8 cellular contexts compared by ENCODE assay signal in the genomic region with DNA sequence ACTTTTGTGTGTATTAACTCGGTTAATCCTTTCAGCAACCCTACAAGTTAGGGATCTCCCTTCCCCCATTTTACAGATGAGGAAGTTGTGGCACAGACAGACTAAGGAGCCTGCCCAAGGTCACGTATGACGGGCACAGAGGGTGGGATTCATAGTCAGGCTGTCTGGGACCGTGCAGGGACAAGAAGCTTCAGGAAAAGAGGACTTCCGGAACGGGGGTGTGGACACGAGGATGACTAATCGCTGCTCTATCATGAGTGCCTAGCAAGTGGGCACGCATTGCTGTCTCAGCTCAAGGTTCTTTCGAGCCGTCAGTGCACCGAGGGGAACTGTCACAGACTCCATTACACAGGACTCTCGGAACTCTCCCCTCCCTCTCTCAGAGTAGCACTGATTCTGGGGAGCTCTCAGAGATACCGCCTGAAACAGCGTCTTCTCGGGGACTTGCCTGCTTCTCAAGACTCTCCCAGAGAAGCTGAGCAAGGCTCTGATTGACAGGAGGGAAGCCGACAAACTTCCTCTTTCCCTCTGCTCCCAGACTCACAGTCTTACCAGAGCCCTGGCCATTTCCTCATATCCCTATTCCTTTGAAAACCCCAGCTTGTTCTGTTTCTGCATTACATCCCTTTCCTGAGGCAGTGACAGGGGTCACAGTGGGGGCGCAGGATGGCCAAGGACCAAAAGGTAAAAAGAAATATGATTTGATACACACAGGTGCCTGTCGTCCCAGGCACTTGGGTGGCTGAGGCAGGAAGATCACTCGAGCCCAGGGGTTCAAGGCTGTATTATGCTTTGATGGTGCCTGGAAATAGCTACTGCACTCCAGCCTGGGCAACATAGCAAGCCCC. TPM values are rescaled to one million over a fixed set of nuclear protein-coding genes. Genes with fewer than 3 reads are reported as not detected.
DNase-seq lines count a peak whose midpoint lies in the region; ATAC-seq lines count a peak whose summit lies in the region.

No MANE protein-coding gene starts in this region.

- H3K27me3 Mint-ChIP-seq in activated CD8-positive, alpha-beta T cell treated with anti-CD3 and anti-CD28 coated beads, Interleukin-2, amount 10 ng/mL, durations not matched to agents 7 days and 5 days (ENCODE audit: low read depth) = peaks cover 50% of the 10 kb centered on the region
- peaks cover 34% of the 10 kb centered on the region for H3K27me3 Mint-ChIP-seq in stimulated activated naive CD8-positive, alpha-beta T cell treated with anti-CD3 and anti-CD28 coated beads, Interleukin-15, Interleukin-2, amounts not matched to agents 100 ng/mL and 50 ng/mL, for 24 hours

- peaks cover 5% of the 10 kb centered on the region for H3K9me3 Mint-ChIP-seq in activated CD8-positive, alpha-beta T cell treated with anti-CD3 and anti-CD28 coated beads, Interleukin-2, amount 10 ng/mL, durations not matched to agents 7 days and 5 days (ENCODE audit: insufficient read depth)
- H3K9me3 Mint-ChIP-seq in stimulated activated naive CD8-positive, alpha-beta T cell treated with anti-CD3 and anti-CD28 coated beads, Interleukin-15, Interleukin-2, amounts not matched to agents 100 ng/mL and 50 ng/mL, for 24 hours = peaks cover 2% of the 10 kb centered on the region

- ATAC-seq in activated CD4-positive, CD25-positive, alpha-beta regulatory T cell treated with anti-CD3 and anti-CD28 coated beads, Interleukin-2, amount 50 U/mL, for 24 hours = peak; percentile 48 to 73
- peak; percentile 68 for ATAC-seq in activated CD8-positive, alpha-beta T cell treated with anti-CD3 and anti-CD28 coated beads, Interleukin-2, amount 10 ng/mL, durations not matched to agents 7 days and 5 days
- ATAC-seq in GM21360 (IDR thresholded peaks at IDR 0.05; ENCODE audit: unreplicated experiment) = no peak
- no peak for ATAC-seq in GM19455 (IDR thresholded peaks at IDR 0.05; ENCODE audit: unreplicated experiment)

- no peaks in the 10 kb centered on the region for H3K36me3 Mint-ChIP-seq in activated CD8-positive, alpha-beta T cell treated with anti-CD3 and anti-CD28 coated beads, Interleukin-2, amount 10 ng/mL, durations not matched to agents 7 days and 5 days (ENCODE audit: low read depth)
- no peaks in the 10 kb centered on the region for H3K36me3 Mint-ChIP-seq in stimulated activated naive CD8-positive, alpha-beta T cell treated with anti-CD3 and anti-CD28 coated beads, Interleukin-15, Interleukin-2, amounts not matched to agents 100 ng/mL and 50 ng/mL, for 24 hours (ENCODE audit: low read depth)

- CTCF ChIA-PET in activated CD8-positive, alpha-beta T cell treated with anti-CD3 and anti-CD28 coated beads, Interleukin-2, amount 10 ng/mL, durations not matched to agents 7 days and 5 days (lab: Charles Lee) = interaction anchor here (1.2 to 2.4 kb wide), 5 partner anchors 9 to 133 kb away, joined by 3 to 8 read pairs (median 4); no protein-coding TSS in a partner anchor

- DNase-seq in activated CD4-positive, CD25-positive, alpha-beta regulatory T cell treated with anti-CD3 and anti-CD28 coated beads, Interleukin-2, amount 50 U/mL, for 72 hours = no peak
- peak; percentile 43 for DNase-seq in activated CD8-positive, alpha-beta T cell treated with anti-CD3 and anti-CD28 coated beads, Interleukin-2, amount 10 ng/mL, durations not matched to agents 7 days and 5 days
- DNase-seq in iris pigment epithelial cell (ENCODE audit: low read depth) (peak; percentile 18), EL (no peak)

- peaks cover 27% of the 10 kb centered on the region for H3K4me1 Mint-ChIP-seq in activated CD8-positive, alpha-beta T cell treated with anti-CD3 and anti-CD28 coated beads, Interleukin-2, amount 10 ng/mL, durations not matched to agents 7 days and 5 days (ENCODE audit: low read depth)
- peaks cover 20% of the 10 kb centered on the region for H3K4me1 Mint-ChIP-seq in stimulated activated naive CD8-positive, alpha-beta T cell treated with anti-CD3 and anti-CD28 coated beads, Interleukin-15, Interleukin-2, amounts not matched to agents 100 ng/mL and 50 ng/mL, for 24 hours (ENCODE audit: low read depth)

- H3K4me3 Mint-ChIP-seq in activated CD8-positive, alpha-beta T cell treated with anti-CD3 and anti-CD28 coated beads, Interleukin-2, amount 10 ng/mL, durations not matched to agents 7 days and 5 days = peak overlapping the region; percentile 4
- H3K4me3 Mint-ChIP-seq in stimulated activated naive CD8-positive, alpha-beta T cell treated with anti-CD3 and anti-CD28 coated beads, Interleukin-15, Interleukin-2, amounts not matched to agents 100 ng/mL and 50 ng/mL, for 24 hours = peak overlapping the region; percentile 54

- POLR2A ChIA-PET in activated CD8-positive, alpha-beta T cell treated with anti-CD3 and anti-CD28 coated beads, Interleukin-2, amount 10 ng/mL, durations not matched to agents 7 days and 5 days (lab: Charles Lee) = interaction anchor here (0.6 to 1.1 kb wide), 2 partner anchors 13 to 149 kb away, joined by 3 read pairs; no protein-coding TSS in a partner anchor

- peak overlapping the region; percentile 23 for H3K27ac Mint-ChIP-seq in activated CD8-positive, alpha-beta T cell treated with anti-CD3 and anti-CD28 coated beads, Interleukin-2, amount 10 ng/mL, durations not matched to agents 7 days and 5 days
- H3K27ac Mint-ChIP-seq in stimulated activated naive CD8-positive, alpha-beta T cell treated with anti-CD3 and anti-CD28 coated beads, Interleukin-15, Interleukin-2, amounts not matched to agents 100 ng/mL and 50 ng/mL, for 24 hours = peak overlapping the region; percentile 12

RNA-seq across cellular contexts. Expression of a gene that starts 14.4 kb away (rescaled TPM):
- total RNA-seq in activated CD8-positive, alpha-beta T cell treated with anti-CD3 and anti-CD28 coated beads, Interleukin-2, amount 10 ng/mL, durations not matched to agents 7 days and 5 days = under 1 TPM; 0.21 to 0.55 TPM

Comparison
In these comparisons a context has a peak if more than half of its experiments do, and no peak if none do; other contexts are left out.
1. ATAC-seq: peak in activated CD4-positive, CD25-positive, alpha-beta regulatory T cell treated with anti-CD3 and anti-CD28 coated beads, Interleukin-2, amount 50 U/mL, for 24 hours (2 of 2) and activated CD8-positive, alpha-beta T cell treated with anti-CD3 and anti-CD28 coated beads, Interleukin-2, amount 10 ng/mL, durations not matched to agents 7 days and 5 days (single experiment); none in GM21360 (single experiment) and GM19455 (single experiment).
2. DNase-seq: peak in activated CD8-positive, alpha-beta T cell treated with anti-CD3 and anti-CD28 coated beads, Interleukin-2, amount 10 ng/mL, durations not matched to agents 7 days and 5 days (single experiment) and iris pigment epithelial cell (single experiment); none in activated CD4-positive, CD25-positive, alpha-beta regulatory T cell treated with anti-CD3 and anti-CD28 coated beads, Interleukin-2, amount 50 U/mL, for 72 hours (single experiment) and EL (single experiment).